Comparison of ENCODE assay signal across 8 cellular contexts in the genomic region with DNA sequence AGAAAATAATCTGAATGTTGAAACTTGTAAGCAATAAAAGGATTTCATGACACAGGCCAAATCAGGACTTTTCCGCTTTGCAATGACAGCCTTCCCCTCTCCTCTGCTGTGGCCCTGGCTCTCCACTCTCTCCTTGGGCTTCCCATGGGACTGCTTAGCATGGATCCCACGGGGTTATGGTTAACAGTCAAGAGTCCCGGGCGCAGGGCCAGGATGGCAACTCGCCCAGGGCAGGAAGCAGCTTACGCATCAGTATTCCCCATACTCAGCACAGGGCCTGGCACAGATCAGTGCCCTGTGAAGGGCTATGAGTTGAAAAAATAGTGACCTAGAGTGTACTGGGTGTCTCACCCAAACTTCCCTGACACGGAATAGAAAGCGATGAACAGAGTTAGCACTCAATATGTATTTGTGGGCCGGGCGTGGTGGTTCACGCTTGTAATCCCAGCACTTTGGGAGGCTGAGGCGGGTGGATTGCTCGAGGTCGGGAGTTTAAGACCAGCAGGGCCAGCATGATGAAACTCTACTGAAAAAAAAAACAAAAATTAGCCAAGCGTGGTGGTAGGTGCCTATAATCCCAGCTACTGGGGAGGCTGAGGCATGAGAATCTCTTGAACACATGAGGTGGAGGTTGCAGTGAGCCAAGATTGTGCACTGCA. TPM values are rescaled to one million over a fixed set of nuclear protein-coding genes. Genes with fewer than 3 reads are reported as not detected.
DNase-seq lines count a peak whose midpoint lies in the region; ATAC-seq and TF ChIP-seq lines count a peak whose summit lies in the region.

No MANE protein-coding gene starts in this region.

- H3K36me3 ChIP-seq in lower lobe of right lung = no peaks in the 10 kb centered on the region
- H3K36me3 ChIP-seq in gastroesophageal sphincter = no peaks in the 10 kb centered on the region

- POLR2A ChIA-PET in AG04450 (lab: Yijun Ruan, JAX) = interaction anchor here (0.7 kb wide), 2 partner anchors 74 to 1742 kb away, joined by 3 to 4 read pairs; no protein-coding TSS in a partner anchor

- H3K9me3 ChIP-seq in AG04450 (ENCODE audit: control insufficient read depth, insufficient read depth, low read length) (no peaks in the 10 kb centered on the region), lower lobe of right lung (no peaks in the 10 kb centered on the region), gastroesophageal sphincter (no peaks in the 10 kb centered on the region)

- no peak for TF ChIP-seq CTCF in AG04450 (IDR thresholded peaks at IDR 0.05; ENCODE audit: low read depth, low read length)
- no peak for TF ChIP-seq CTCF in lower lobe of right lung (IDR thresholded peaks at IDR 0.05)
- no peak for TF ChIP-seq CTCF in gastroesophageal sphincter (IDR thresholded peaks at IDR 0.05)

- H3K27ac ChIP-seq in AG04450 (ENCODE audit: low read depth, low read length) (no peak overlapping the region), lower lobe of right lung (no peak overlapping the region), gastroesophageal sphincter (no peak overlapping the region)

- peak; percentile 91 to 92 for ATAC-seq in lower lobe of right lung
- ATAC-seq in HG02840 (IDR thresholded peaks at IDR 0.05; ENCODE audit: low FRiP score, unreplicated experiment) = no peak
- no peak for ATAC-seq in gastroesophageal sphincter
- ATAC-seq in activated naive CD4-positive, alpha-beta T cell treated with anti-CD3 and anti-CD28 coated beads, Interleukin-2, amount 50 U/mL, for 72 hours = no peak
- no peak for ATAC-seq in GM19328 (IDR thresholded peaks at IDR 0.05; ENCODE audit: unreplicated experiment)

- DNase-seq in AG04450 (ENCODE audit: low read depth, low spot score) (peak; percentile 43), NCI-H128 (lab: John Stamatoyannopoulos, UW; ENCODE audit: unreplicated experiment) (peak; percentile 88), brain pericyte (ENCODE audit: low read depth, low spot score) (peak; percentile 87), lower lobe of right lung (peak; percentile 87)
- no peak for DNase-seq in activated naive CD4-positive, alpha-beta T cell treated with anti-CD3 and anti-CD28 coated beads, Interleukin-2, amount 50 U/mL, for 72 hours (ENCODE audit: low spot score in 2 of 2)

- intact Hi-C loops in lower lobe of right lung (cut with DNase I) = no loop called here

- H3K27me3 ChIP-seq in AG04450 (ENCODE audit: control insufficient read depth, insufficient read depth, low read length) (peaks cover 3% of the 10 kb centered on the region), lower lobe of right lung (ENCODE audit: low read depth) (no peaks in the 10 kb centered on the region), gastroesophageal sphincter (no peaks in the 10 kb centered on the region)

- WGBS in gastroesophageal sphincter (ENCODE audit: low coverage in 1 of 2), 2 donors = 21 to 72% methylated on average over 2 to 9 of the region's 15 CpGs

- H3K4me3 ChIP-seq in AG04450 (ENCODE audit: low read depth, low read length) (no peak overlapping the region), lower lobe of right lung (no peak overlapping the region), gastroesophageal sphincter (no peak overlapping the region)

- no peaks in the 10 kb centered on the region for H3K36me3 Mint-ChIP-seq in activated naive CD4-positive, alpha-beta T cell treated with anti-CD3 and anti-CD28 coated beads, Interleukin-2, amount 50 U/mL, for 72 hours

- TF ChIP-seq EP300 in gastroesophageal sphincter (IDR thresholded peaks at IDR 0.05) = no peak

- H3K9me3 Mint-ChIP-seq in activated naive CD4-positive, alpha-beta T cell treated with anti-CD3 and anti-CD28 coated beads, Interleukin-2, amount 50 U/mL, for 72 hours = no peaks in the 10 kb centered on the region

- TF ChIP-seq POLR2A in gastroesophageal sphincter (IDR thresholded peaks at IDR 0.05) = no peak

- CTCF ChIA-PET in AG04450 (lab: Charles Lee) = interaction anchor here (1.0 kb wide), 1 partner anchor 88 kb away, joined by 5 read pairs; no protein-coding TSS in a partner anchor

- peaks cover 21% of the 10 kb centered on the region for H3K4me1 ChIP-seq in lower lobe of right lung
- peaks cover 0 to 27% (median 5%) of the 10 kb centered on the region in 3 donors for H3K4me1 ChIP-seq in gastroesophageal sphincter

- H3K27ac Mint-ChIP-seq in activated naive CD4-positive, alpha-beta T cell treated with anti-CD3 and anti-CD28 coated beads, Interleukin-2, amount 50 U/mL, for 72 hours = no peak overlapping the region

RNA-seq across cellular contexts. Expression of gene GRHL3, which starts 29.1 kb away (rescaled TPM):
- polyA plus RNA-seq in AG04450 (2011; rRNA removed) = 0.04 TPM in 1 of 2 replicates, not detected in the other
- not detected in 2 replicates for polyA minus RNA-seq in AG04450 (2011; rRNA and poly(A)+ RNA removed)
- total RNA-seq in lower lobe of right lung (0.80 TPM), gastroesophageal sphincter (1 to 10 TPM in 1 of 4 donors, under 1 TPM in 2, not detected in 1; 0.13 to 4.9 (median 0.31) TPM)
- total RNA-seq in activated naive CD4-positive, alpha-beta T cell treated with anti-CD3 and anti-CD28 coated beads, Interleukin-2, amount 50 U/mL, for 72 hours = not detected

Comparison
In these comparisons a context has a peak if more than half of its experiments do, and no peak if none do; other contexts are left out.
1. DNase-seq: peak in AG04450 (single experiment), NCI-H128 (single experiment), brain pericyte (single experiment) and lower lobe of right lung (single experiment); none in activated naive CD4-positive, alpha-beta T cell treated with anti-CD3 and anti-CD28 coated beads, Interleukin-2, amount 50 U/mL, for 72 hours (0 of 2).
2. ATAC-seq: peak in lower lobe of right lung (2 of 2); none in HG02840 (single experiment), gastroesophageal sphincter (single experiment), activated naive CD4-positive, alpha-beta T cell treated with anti-CD3 and anti-CD28 coated beads, Interleukin-2, amount 50 U/mL, for 72 hours (0 of 2) and GM19328 (single experiment).